35 cellular contexts compared by ENCODE assay signal in genomic region chr7:68119411-68119810, GRCh38.
DNase-seq lines count a peak whose midpoint lies in the region; ATAC-seq and TF ChIP-seq lines count a peak whose summit lies in the region.
"Had no signal": no experiment of that assay in that cellular context is flagged by ENCODE, and none has a peak within 500 bp of the region (broad histone marks: within the 10 kb centered on the region; RNA-seq: fewer than 3 reads in every experiment).

No MANE protein-coding gene starts in this region.

- H3K9ac ChIP-seq in endodermal cell (ENCODE audit: extremely low read depth, low read length, poor library complexity, severe bottlenecking) (no peak overlapping the region), PC-3 (ENCODE audit: low read length) (no peak overlapping the region)
- H3K9ac ChIP-seq: BLaER1; BLaER1 treated with 17β-estradiol and CSF1 and Interleukin-3, amounts not matched to agents 10 nM and 100 nM had no signal

- H3K9me3 Mint-ChIP-seq in endodermal cell, result peaks cover 30% of the 10 kb centered on the region

- H4K20me1 ChIP-seq in PC-3 (ENCODE audit: low read length), result no peaks in the 10 kb centered on the region
- H4K20me1 ChIP-seq: BLaER1; BLaER1 treated with 17β-estradiol and CSF1 and Interleukin-3, amounts not matched to agents 10 nM and 100 nM had no signal

- DNase-seq in T1000 (lab: John Stamatoyannopoulos, UW) (peak; percentile 69), endodermal cell (no peak), esophagus muscularis mucosa (ENCODE audit: extremely low spot score) (peak; percentile 14), anterior cingulate cortex (lab: John Stamatoyannopoulos, UW) (no peak), PC-3 (no peak), GM10266 (ENCODE audit: extremely low spot score) (no peak), ovary (no peak)
- DNase-seq: 8988T; ACHN; AML-193; BE2C; C1 segment of cervical spinal cord; Caco-2; Calu3; CD4-positive, alpha-beta memory T cell; CD4-positive, alpha-beta T cell; CD4-positive, CD25-positive, alpha-beta regulatory T cell; CD8-positive, alpha-beta memory T cell; CD8-positive, alpha-beta T cell; COR-L47; DMS 273 treated with DMSO at 0.1 percent for 48 hours; DMS153; DMS53; DMS79; DMS79 treated with DMSO at 0.1 percent for 48 hours; DND-41; EL had no signal

- H3K4me1 Mint-ChIP-seq in endodermal cell, result no peaks in the 10 kb centered on the region
- H3K4me1 Mint-ChIP-seq: B cell; CD14-positive monocyte; CD4-positive, alpha-beta memory T cell; CD4-positive, CD25-positive, alpha-beta regulatory T cell; CD8-positive, alpha-beta memory T cell had no signal

- no TSS peak for BruUV-seq in PC-3 (replicated peaks; lab: Mats Ljungman, UMichigan)

- CTCF ChIA-PET in HEK293 (lab: Yijun Ruan, JAX), result no interaction called here
- CTCF ChIA-PET in PC-3 (lab: Charles Lee), result no interaction called here

- H3F3A ChIP-seq in PC-3 (ENCODE audit: low read length, unreplicated experiment), result no peaks in the 10 kb centered on the region

- no peak overlapping the region for H3K4me2 ChIP-seq in PC-3 (ENCODE audit: low read length)
- H3K4me2 ChIP-seq: A549; BLaER1; BLaER1 treated with 17β-estradiol and CSF1 and Interleukin-3, amounts not matched to agents 10 nM and 100 nM had no signal

- TF ChIP-seq POLR2A in esophagus muscularis mucosa (IDR thresholded peaks at IDR 0.05; ENCODE audit: low read depth) (no peak), ovary (IDR thresholded peaks at IDR 0.05) (no peak)

- TF ChIP-seq CTCF in HEK293 (tag by site-specific recombination; IDR thresholded peaks at IDR 0.05) (no peak), endodermal cell (conservative IDR thresholded peaks at IDR 0.05) (no peak), esophagus muscularis mucosa (IDR thresholded peaks at IDR 0.05) (no peak), PC-3 (conservative IDR thresholded peaks at IDR 0.05; ENCODE audit: low read depth, low read length) (no peak), GM10266 (IDR thresholded peaks at IDR 0.05; ENCODE audit: control insufficient read depth, insufficient read depth, low read depth, missing control alignments) (no peak), ovary (IDR thresholded peaks at IDR 0.05) (no peak)

- H3K27me3 ChIP-seq in endodermal cell (ENCODE audit: control insufficient read depth, insufficient read depth, low read length, poor library complexity, severe bottlenecking) (no peaks in the 10 kb centered on the region), esophagus muscularis mucosa (no peaks in the 10 kb centered on the region), PC-3 (ENCODE audit: low read length) (no peaks in the 10 kb centered on the region), ovary (no peaks in the 10 kb centered on the region)
- H3K27me3 ChIP-seq: BE2C; BLaER1; BLaER1 treated with 17β-estradiol and CSF1 and Interleukin-3, amounts not matched to agents 10 nM and 100 nM had no signal

- H3K27me3 Mint-ChIP-seq in endodermal cell (ENCODE audit: insufficient read depth), result no peaks in the 10 kb centered on the region
- H3K27me3 Mint-ChIP-seq: B cell; CD4-positive, alpha-beta T cell; CD4-positive, CD25-positive, alpha-beta regulatory T cell; CD8-positive, alpha-beta memory T cell had no signal

- no peaks in the 10 kb centered on the region for H3K4me1 ChIP-seq in HEK293 (ENCODE audit: control insufficient read depth, insufficient read depth, low read length)
- no peaks in the 10 kb centered on the region for H3K4me1 ChIP-seq in endodermal cell (ENCODE audit: control insufficient read depth, insufficient read depth, low read length)
- no peaks in the 10 kb centered on the region for H3K4me1 ChIP-seq in esophagus muscularis mucosa
- no peaks in the 10 kb centered on the region for H3K4me1 ChIP-seq in PC-3 (ENCODE audit: insufficient read depth, low read length)
- H3K4me1 ChIP-seq in ovary (ENCODE audit: insufficient read depth), result no peaks in the 10 kb centered on the region
- H3K4me1 ChIP-seq: A549; BE2C; BLaER1; BLaER1 treated with 17β-estradiol and CSF1 and Interleukin-3, amounts not matched to agents 10 nM and 100 nM; Caco-2 had no signal

- no peak overlapping the region for H3K4me3 ChIP-seq in HEK293 (ENCODE audit: low read depth, low read length)
- H3K4me3 ChIP-seq in endodermal cell (ENCODE audit: low read length), result peak overlapping the region; percentile 3
- no peak overlapping the region for H3K4me3 ChIP-seq in esophagus muscularis mucosa
- no peak overlapping the region for H3K4me3 ChIP-seq in PC-3 (ENCODE audit: low read length)
- H3K4me3 ChIP-seq in ovary, result no peak overlapping the region
- H3K4me3 ChIP-seq: A549; BLaER1; BLaER1 treated with 17β-estradiol and CSF1 and Interleukin-3, amounts not matched to agents 10 nM and 100 nM had no signal

- H3K79me2 ChIP-seq in PC-3 (ENCODE audit: low read length), result no peaks in the 10 kb centered on the region

- H2AFZ ChIP-seq in PC-3 (ENCODE audit: low read length), result no peak overlapping the region

- no peak for TF ChIP-seq EP300 in esophagus muscularis mucosa (IDR thresholded peaks at IDR 0.05)
- no peak for TF ChIP-seq EP300 in ovary (IDR thresholded peaks at IDR 0.05)

- H3K9me3 ChIP-seq in HEK293 (ENCODE audit: control insufficient read depth, insufficient read depth, low read depth, low read length) (no peaks in the 10 kb centered on the region), endodermal cell (ENCODE audit: control insufficient read depth, low read length) (peaks cover 38% of the 10 kb centered on the region), esophagus muscularis mucosa (peaks cover 0 to 26% (median 19%) of the 10 kb centered on the region in 4 donors), PC-3 (ENCODE audit: low read length) (peaks cover 12% of the 10 kb centered on the region; the same call in 1 of the 2 replicates), ovary (no peaks in the 10 kb centered on the region)
- H3K9me3 ChIP-seq: BE2C had no signal

- no peak overlapping the region for H3K27ac Mint-ChIP-seq in endodermal cell
- H3K27ac Mint-ChIP-seq: B cell; CD14-positive monocyte; CD4-positive, alpha-beta T cell; CD4-positive, CD25-positive, alpha-beta regulatory T cell; CD8-positive, alpha-beta memory T cell; CD8-positive, alpha-beta T cell had no signal

- H3K36me3 ChIP-seq in HEK293 (ENCODE audit: control insufficient read depth in 2 of 2, insufficient read depth in 1 of 2, low read length in 2 of 2), result no peaks in the 10 kb centered on the region
- no peaks in the 10 kb centered on the region for H3K36me3 ChIP-seq in endodermal cell (ENCODE audit: control insufficient read depth, insufficient read depth, low read length)
- H3K36me3 ChIP-seq in esophagus muscularis mucosa, result no peaks in the 10 kb centered on the region
- no peaks in the 10 kb centered on the region for H3K36me3 ChIP-seq in PC-3 (ENCODE audit: low read depth, low read length)
- H3K36me3 ChIP-seq in ovary, result no peaks in the 10 kb centered on the region
- H3K36me3 ChIP-seq: BE2C; BLaER1; BLaER1 treated with 17β-estradiol and CSF1 and Interleukin-3, amounts not matched to agents 10 nM and 100 nM had no signal

- no peak overlapping the region for H3K4me3 Mint-ChIP-seq in endodermal cell
- H3K4me3 Mint-ChIP-seq: B cell; CD14-positive monocyte; CD4-positive, alpha-beta memory T cell; CD4-positive, alpha-beta T cell; CD4-positive, CD25-positive, alpha-beta regulatory T cell; CD8-positive, alpha-beta memory T cell; CD8-positive, alpha-beta T cell had no signal

- POLR2A ChIA-PET in HEK293 (lab: Yijun Ruan, JAX) (no interaction called here), PC-3 (lab: Charles Lee; ENCODE audit: unreplicated experiment) (no interaction called here)

- H3K9me2 ChIP-seq in PC-3 (replicated peaks; ENCODE audit: low read length), result no peaks in the 10 kb centered on the region

- intact Hi-C loops in esophagus muscularis mucosa (cut with DNase I), result no loop called here
- intact Hi-C loops in PC-3 (cut with micrococcal nuclease), result no loop called here
- intact Hi-C loops in ovary (cut with DNase I), result no loop called here

- no peak for ATAC-seq in PC-3
- ATAC-seq: A549; CD8-positive, alpha-beta T cell had no signal

- 94 to 100% methylated on average over 3 to 5 of the region's 5 CpGs for WGBS in endodermal cell (ENCODE audit: insufficient coverage in 1 of 2, insufficient read length in 1 of 2), 2 experiments
- 93% methylated on average over 5 of the region's 5 CpGs for WGBS in esophagus muscularis mucosa
- 90 to 94% (median 91%) methylated on average over 5 of the region's 5 CpGs for WGBS in ovary, 3 donors

- no peaks in the 10 kb centered on the region for H3K36me3 Mint-ChIP-seq in endodermal cell (ENCODE audit: low read depth)
- H3K36me3 Mint-ChIP-seq: CD14-positive monocyte; CD4-positive, CD25-positive, alpha-beta regulatory T cell; CD8-positive, alpha-beta T cell had no signal

- H3K27ac ChIP-seq in HEK293 (ENCODE audit: extremely low read depth, low read depth, low read length) (no peak overlapping the region), endodermal cell (ENCODE audit: low read depth, low read length) (no peak overlapping the region), esophagus muscularis mucosa (replicated peaks in 1 of 4) (no peak overlapping the region), PC-3 (ENCODE audit: low read length) (no peak overlapping the region), ovary (no peak overlapping the region)
- H3K27ac ChIP-seq: 22Rv1; A549; BLaER1; BLaER1 treated with 17β-estradiol and CSF1 and Interleukin-3, amounts not matched to agents 10 nM and 100 nM; C4-2B had no signal

TF ChIP-seq in HEK293, 187 proteins besides CTCF, POLR2A, EP300 and RAD21:
- TF ChIP-seq ZNF280C (tag by site-specific recombination; IDR thresholded peaks at IDR 0.05) (no peak), SETDB1 (IDR thresholded peaks at IDR 0.05; ENCODE audit: insufficient read length, low read length) (peak; percentile 99)

Comparison
In these comparisons a context has a peak if more than half of its experiments do, and no peak if none do; other contexts are left out.
1. DNase-seq: peak in T1000 (single experiment) and esophagus muscularis mucosa (single experiment); none in endodermal cell (single experiment), anterior cingulate cortex (0 of 58), PC-3 (single experiment), GM10266 (single experiment) and ovary (0 of 5).